1 cellular context compared by ENCODE assay signal in genomic region chr3:152405915-152406802, GRCh38.
TF ChIP-seq lines count a peak whose summit lies in the region.

No MANE protein-coding gene starts in this region.

TF ChIP-seq in A549, 52 proteins besides CTCF, POLR2A, EP300 and RAD21 (continued from another document):
- no peak for TF ChIP-seq BCL3 (IDR thresholded peaks at IDR 0.05)
